In genomic region chr6:154994881-154995240, GRCh38 we compare ENCODE assay signal across 1 cellular context.
A peak's percentile ranks its signal among the peaks of the same experiment; 100 is the strongest.
TF ChIP-seq lines count a peak whose summit lies in the region.

No MANE protein-coding gene starts in this region.

TF ChIP-seq in HepG2, 621 proteins besides CTCF, POLR2A, EP300 and RAD21:
- TF ChIP-seq, protein P1, sequence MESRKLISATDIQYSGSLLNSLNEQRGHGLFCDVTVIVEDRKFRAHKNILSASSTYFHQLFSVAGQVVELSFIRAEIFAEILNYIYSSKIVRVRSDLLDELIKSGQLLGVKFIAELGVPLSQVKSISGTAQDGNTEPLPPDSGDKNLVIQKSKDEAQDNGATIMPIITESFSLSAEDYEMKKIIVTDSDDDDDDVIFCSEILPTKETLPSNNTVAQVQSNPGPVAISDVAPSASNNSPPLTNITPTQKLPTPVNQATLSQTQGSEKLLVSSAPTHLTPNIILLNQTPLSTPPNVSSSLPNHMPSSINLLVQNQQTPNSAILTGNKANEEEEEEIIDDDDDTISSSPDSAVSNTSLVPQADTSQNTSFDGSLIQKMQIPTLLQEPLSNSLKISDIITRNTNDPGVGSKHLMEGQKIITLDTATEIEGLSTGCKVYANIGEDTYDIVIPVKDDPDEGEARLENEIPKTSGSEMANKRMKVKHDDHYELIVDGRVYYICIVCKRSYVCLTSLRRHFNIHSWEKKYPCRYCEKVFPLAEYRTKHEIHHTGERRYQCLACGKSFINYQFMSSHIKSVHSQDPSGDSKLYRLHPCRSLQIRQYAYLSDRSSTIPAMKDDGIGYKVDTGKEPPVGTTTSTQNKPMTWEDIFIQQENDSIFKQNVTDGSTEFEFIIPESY (CRISPR knock-in tag; IDR thresholded peaks at IDR 0.05) = 0 out of 2 replicates have a peak, but pooled peaks have one; percentile 11
- TF ChIP-seq, protein P2, sequence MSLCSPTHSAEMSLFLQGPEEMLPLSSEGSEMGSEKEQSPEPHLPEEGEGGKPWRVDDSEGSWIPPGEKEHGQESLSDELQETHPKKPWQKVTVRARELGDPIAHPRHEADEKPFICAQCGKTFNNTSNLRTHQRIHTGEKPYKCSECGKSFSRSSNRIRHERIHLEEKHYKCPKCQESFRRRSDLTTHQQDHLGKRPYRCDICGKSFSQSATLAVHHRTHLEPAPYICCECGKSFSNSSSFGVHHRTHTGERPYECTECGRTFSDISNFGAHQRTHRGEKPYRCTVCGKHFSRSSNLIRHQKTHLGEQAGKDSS (CRISPR knock-in tag; IDR thresholded peaks at IDR 0.05; ENCODE audit: borderline replicate concordance, low read depth) = no peak
